Comparison of ENCODE assay signal across 23 cellular contexts in the genomic region with DNA sequence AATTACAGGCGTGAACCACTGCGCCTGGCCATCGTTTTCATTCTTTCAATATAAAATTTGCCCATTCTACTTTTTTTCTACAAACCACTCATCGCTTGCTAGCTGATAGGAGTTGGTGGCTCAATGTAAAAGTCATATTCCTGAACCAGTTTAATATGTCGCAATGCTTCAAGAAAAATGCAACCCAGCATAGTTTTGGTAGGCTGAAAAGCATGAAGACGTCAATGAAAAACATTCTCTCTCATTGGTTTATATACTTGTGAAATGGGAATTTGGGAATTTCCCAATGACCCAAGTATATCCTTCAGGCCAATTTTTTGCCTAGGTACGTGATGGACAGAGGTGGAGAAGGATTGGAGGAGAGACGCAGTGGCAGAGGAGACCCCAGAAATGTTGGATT.
"Had no signal": no experiment of that assay in that cellular context is flagged by ENCODE, and none has a peak within 500 bp of the region (broad histone marks: within the 10 kb centered on the region; RNA-seq: fewer than 3 reads in every experiment).

No MANE protein-coding gene starts in this region.

- H3K9me3 Mint-ChIP-seq: activated B cell treated with CpG ODN at 0.5 μM for 24 hours; activated CD8-positive, alpha-beta T cell treated with anti-CD3 and anti-CD28 coated beads for 36 hours; activated naive CD4-positive, alpha-beta T cell treated with anti-CD3 and anti-CD28 coated beads, Interleukin-2, amount 50 U/mL, for 72 hours; central memory CD8-positive, alpha-beta T cell; neural crest cell; T-helper 2 cell treated with Interferon-gamma antibody and Interleukin-4, amounts not matched to agents 5 μg/mL and 100 μg/mL, for 36 hours had no signal

- ATAC-seq: activated CD8-positive, alpha-beta T cell treated with anti-CD3 and anti-CD28 coated beads for 36 hours; activated naive CD4-positive, alpha-beta T cell treated with anti-CD3 and anti-CD28 coated beads, Interleukin-2, amount 50 U/mL, for 72 hours; left colon; naive thymus-derived CD8-positive, alpha-beta T cell; psoas muscle had no signal

- H3K27ac Mint-ChIP-seq: activated B cell treated with CpG ODN at 0.5 μM for 24 hours; activated CD8-positive, alpha-beta T cell treated with anti-CD3 and anti-CD28 coated beads for 36 hours; activated naive CD4-positive, alpha-beta T cell treated with anti-CD3 and anti-CD28 coated beads, Interleukin-2, amount 50 U/mL, for 72 hours; naive thymus-derived CD8-positive, alpha-beta T cell; T-helper 2 cell treated with Interferon-gamma antibody and Interleukin-4, amounts not matched to agents 5 μg/mL and 100 μg/mL, for 36 hours had no signal

- H3K4me3 ChIP-seq: psoas muscle, right atrium auricular region, spleen, suprapubic skin, tibial artery had no signal

- H3K36me3 Mint-ChIP-seq: activated naive CD4-positive, alpha-beta T cell treated with anti-CD3 and anti-CD28 coated beads, Interleukin-2, amount 50 U/mL, for 72 hours; naive thymus-derived CD8-positive, alpha-beta T cell had no signal

- H3K4me3 Mint-ChIP-seq: activated B cell treated with CpG ODN at 0.5 μM for 24 hours; activated CD8-positive, alpha-beta T cell treated with anti-CD3 and anti-CD28 coated beads for 36 hours; central memory CD8-positive, alpha-beta T cell; naive thymus-derived CD8-positive, alpha-beta T cell; neural crest cell; T-helper 2 cell treated with Interferon-gamma antibody and Interleukin-4, amounts not matched to agents 5 μg/mL and 100 μg/mL, for 36 hours had no signal

- H3K4me1 Mint-ChIP-seq: activated B cell treated with CpG ODN at 0.5 μM for 24 hours; central memory CD8-positive, alpha-beta T cell had no signal

- DNase-seq: activated B cell treated with CpG ODN at 0.5 μM for 24 hours; activated CD4-positive, alpha-beta T cell treated with anti-CD3 and anti-CD28 coated beads, Interleukin-2, amount 50 U/mL, for 1 hour; activated CD8-positive, alpha-beta T cell treated with anti-CD3 and anti-CD28 coated beads for 36 hours; activated naive CD4-positive, alpha-beta T cell; activated T-cell treated with anti-CD3 and anti-CD28 coated beads, Interleukin-2, amount 50 U/mL, for 48 hours; anterior cingulate cortex; effector CD8-positive, alpha-beta T cell; head of caudate nucleus; hippocampal formation; kidney; left colon; naive thymus-derived CD8-positive, alpha-beta T cell; nucleus accumbens; psoas muscle; spleen; stimulated activated naive CD4-positive, alpha-beta T cell; tibial artery had no signal
